ENCODE assay signal across 1 cellular context in the genomic region with DNA sequence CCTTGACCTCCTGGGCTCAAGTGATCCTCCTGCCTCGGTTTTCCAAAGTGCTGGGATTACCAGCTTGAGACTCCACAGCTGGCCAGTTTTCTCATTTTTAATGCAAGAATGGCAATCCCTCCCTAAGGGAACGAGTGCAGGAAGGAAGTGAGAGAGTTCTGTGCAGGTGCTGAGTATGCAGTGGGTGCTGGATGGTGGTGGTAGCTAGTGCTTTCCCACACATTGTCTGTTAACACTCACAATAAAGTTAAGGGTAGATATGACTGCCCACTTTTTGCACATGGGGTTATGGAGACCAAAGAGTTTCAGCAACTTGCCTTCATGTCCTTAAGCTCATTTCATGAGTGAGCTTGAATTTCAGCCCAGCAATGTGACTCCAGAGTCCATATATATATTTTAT.
A peak's percentile ranks its signal among the peaks of the same experiment; 100 is the strongest.
TF ChIP-seq lines count a peak whose summit lies in the region.

No MANE protein-coding gene starts in this region.

TF ChIP-seq in GM12878, 131 proteins besides CTCF, POLR2A, EP300 and RAD21 (continued from another document):
- TF ChIP-seq TAF1 (IDR thresholded peaks at IDR 0.05; ENCODE audit: borderline replicate concordance, low read depth, low read length), result no peak
- TF ChIP-seq, protein P1, sequence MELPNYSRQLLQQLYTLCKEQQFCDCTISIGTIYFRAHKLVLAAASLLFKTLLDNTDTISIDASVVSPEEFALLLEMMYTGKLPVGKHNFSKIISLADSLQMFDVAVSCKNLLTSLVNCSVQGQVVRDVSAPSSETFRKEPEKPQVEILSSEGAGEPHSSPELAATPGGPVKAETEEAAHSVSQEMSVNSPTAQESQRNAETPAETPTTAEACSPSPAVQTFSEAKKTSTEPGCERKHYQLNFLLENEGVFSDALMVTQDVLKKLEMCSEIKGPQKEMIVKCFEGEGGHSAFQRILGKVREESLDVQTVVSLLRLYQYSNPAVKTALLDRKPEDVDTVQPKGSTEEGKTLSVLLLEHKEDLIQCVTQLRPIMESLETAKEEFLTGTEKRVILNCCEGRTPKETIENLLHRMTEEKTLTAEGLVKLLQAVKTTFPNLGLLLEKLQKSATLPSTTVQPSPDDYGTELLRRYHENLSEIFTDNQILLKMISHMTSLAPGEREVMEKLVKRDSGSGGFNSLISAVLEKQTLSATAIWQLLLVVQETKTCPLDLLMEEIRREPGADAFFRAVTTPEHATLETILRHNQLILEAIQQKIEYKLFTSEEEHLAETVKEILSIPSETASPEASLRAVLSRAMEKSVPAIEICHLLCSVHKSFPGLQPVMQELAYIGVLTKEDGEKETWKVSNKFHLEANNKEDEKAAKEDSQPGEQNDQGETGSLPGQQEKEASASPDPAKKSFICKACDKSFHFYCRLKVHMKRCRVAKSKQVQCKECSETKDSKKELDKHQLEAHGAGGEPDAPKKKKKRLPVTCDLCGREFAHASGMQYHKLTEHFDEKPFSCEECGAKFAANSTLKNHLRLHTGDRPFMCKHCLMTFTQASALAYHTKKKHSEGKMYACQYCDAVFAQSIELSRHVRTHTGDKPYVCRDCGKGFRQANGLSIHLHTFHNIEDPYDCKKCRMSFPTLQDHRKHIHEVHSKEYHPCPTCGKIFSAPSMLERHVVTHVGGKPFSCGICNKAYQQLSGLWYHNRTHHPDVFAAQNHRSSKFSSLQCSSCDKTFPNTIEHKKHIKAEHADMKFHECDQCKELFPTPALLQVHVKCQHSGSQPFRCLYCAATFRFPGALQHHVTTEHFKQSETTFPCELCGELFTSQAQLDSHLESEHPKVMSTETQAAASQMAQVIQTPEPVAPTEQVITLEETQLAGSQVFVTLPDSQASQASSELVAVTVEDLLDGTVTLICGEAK (IDR thresholded peaks at IDR 0.05; ENCODE audit: borderline replicate concordance), result peak; percentile 71
- TF ChIP-seq, protein P2, sequence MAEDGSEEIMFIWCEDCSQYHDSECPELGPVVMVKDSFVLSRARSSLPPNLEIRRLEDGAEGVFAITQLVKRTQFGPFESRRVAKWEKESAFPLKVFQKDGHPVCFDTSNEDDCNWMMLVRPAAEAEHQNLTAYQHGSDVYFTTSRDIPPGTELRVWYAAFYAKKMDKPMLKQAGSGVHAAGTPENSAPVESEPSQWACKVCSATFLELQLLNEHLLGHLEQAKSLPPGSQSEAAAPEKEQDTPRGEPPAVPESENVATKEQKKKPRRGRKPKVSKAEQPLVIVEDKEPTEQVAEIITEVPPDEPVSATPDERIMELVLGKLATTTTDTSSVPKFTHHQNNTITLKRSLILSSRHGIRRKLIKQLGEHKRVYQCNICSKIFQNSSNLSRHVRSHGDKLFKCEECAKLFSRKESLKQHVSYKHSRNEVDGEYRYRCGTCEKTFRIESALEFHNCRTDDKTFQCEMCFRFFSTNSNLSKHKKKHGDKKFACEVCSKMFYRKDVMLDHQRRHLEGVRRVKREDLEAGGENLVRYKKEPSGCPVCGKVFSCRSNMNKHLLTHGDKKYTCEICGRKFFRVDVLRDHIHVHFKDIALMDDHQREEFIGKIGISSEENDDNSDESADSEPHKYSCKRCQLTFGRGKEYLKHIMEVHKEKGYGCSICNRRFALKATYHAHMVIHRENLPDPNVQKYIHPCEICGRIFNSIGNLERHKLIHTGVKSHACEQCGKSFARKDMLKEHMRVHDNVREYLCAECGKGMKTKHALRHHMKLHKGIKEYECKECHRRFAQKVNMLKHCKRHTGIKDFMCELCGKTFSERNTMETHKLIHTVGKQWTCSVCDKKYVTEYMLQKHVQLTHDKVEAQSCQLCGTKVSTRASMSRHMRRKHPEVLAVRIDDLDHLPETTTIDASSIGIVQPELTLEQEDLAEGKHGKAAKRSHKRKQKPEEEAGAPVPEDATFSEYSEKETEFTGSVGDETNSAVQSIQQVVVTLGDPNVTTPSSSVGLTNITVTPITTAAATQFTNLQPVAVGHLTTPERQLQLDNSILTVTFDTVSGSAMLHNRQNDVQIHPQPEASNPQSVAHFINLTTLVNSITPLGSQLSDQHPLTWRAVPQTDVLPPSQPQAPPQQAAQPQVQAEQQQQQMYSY (CRISPR knock-in tag; IDR thresholded peaks at IDR 0.05), result no peak
- TF ChIP-seq, protein P3, sequence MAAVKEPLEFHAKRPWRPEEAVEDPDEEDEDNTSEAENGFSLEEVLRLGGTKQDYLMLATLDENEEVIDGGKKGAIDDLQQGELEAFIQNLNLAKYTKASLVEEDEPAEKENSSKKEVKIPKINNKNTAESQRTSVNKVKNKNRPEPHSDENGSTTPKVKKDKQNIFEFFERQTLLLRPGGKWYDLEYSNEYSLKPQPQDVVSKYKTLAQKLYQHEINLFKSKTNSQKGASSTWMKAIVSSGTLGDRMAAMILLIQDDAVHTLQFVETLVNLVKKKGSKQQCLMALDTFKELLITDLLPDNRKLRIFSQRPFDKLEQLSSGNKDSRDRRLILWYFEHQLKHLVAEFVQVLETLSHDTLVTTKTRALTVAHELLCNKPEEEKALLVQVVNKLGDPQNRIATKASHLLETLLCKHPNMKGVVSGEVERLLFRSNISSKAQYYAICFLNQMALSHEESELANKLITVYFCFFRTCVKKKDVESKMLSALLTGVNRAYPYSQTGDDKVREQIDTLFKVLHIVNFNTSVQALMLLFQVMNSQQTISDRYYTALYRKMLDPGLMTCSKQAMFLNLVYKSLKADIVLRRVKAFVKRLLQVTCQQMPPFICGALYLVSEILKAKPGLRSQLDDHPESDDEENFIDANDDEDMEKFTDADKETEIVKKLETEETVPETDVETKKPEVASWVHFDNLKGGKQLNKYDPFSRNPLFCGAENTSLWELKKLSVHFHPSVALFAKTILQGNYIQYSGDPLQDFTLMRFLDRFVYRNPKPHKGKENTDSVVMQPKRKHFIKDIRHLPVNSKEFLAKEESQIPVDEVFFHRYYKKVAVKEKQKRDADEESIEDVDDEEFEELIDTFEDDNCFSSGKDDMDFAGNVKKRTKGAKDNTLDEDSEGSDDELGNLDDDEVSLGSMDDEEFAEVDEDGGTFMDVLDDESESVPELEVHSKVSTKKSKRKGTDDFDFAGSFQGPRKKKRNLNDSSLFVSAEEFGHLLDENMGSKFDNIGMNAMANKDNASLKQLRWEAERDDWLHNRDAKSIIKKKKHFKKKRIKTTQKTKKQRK (IDR thresholded peaks at IDR 0.05; ENCODE audit: low read depth, low read length), result no peak
